In the genomic region with DNA sequence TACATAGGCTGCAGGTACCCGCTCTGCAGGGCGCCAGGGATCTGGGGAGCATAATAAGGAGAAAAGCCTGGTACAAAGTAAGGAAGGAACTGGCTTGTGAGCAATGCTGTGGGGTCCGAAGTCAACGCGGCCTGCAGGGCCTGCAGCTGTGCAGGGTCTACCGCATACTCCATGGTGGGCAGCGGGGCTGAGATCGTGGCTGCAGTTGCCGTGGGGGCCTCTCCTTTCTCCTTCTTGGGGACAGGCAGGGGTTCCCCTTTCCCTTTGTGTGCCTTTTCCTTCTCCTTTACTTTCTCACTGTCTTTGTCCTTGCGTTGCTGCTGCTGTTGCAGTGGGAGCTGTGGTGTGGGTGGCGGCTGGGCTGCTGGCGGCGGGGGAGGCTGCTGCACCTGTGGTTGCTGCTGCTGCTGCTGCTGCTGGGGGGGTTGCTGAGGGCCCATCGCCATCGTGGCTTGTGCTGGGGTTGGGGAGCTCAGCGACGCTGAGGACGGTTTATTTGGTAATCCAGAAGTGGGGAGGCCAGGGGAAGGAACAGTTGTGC, we compare ENCODE assay signal across 8 cellular contexts.
A peak's percentile ranks its signal among the peaks of the same experiment; 100 is the strongest.
DNase-seq lines count a peak whose midpoint lies in the region; ATAC-seq, FAIRE-seq and TF ChIP-seq lines count a peak whose summit lies in the region.

No MANE protein-coding gene starts in this region.

- H3K36me3 Mint-ChIP-seq in chondrocyte (ENCODE audit: low read depth) = peaks cover 38% of the 10 kb centered on the region
- H3K36me3 Mint-ChIP-seq in neural crest cell (ENCODE audit: low read depth) = peaks cover 29% of the 10 kb centered on the region

- FAIRE-seq in frontal cortex (lab: Jason Lieb, UNC) = no peak

- no peak overlapping the region for H3K9ac ChIP-seq in HUES48 (ENCODE audit: low read depth, low read length)

- H3K27ac ChIP-seq in AG04450 (ENCODE audit: low read depth, low read length) (no peak overlapping the region), HUES48 (ENCODE audit: low read depth, low read length) (no peak overlapping the region)

- H3K4me3 ChIP-seq in AG04450 (ENCODE audit: low read depth, low read length) (peak overlapping the region; percentile 67), HUES48 (ENCODE audit: low read depth, low read length) (peak overlapping the region; percentile 60; the same call in 1 of the 2 replicates)

- POLR2A ChIA-PET in AG04450 (lab: Yijun Ruan, JAX) = no interaction called here

- peaks cover 20% of the 10 kb centered on the region for H3K4me1 ChIP-seq in HUES48 (ENCODE audit: control insufficient read depth, insufficient read depth, low read length)

- DNase-seq in AG04450 (ENCODE audit: low read depth, low spot score) (no peak), chondrocyte (ENCODE audit: low spot score) (no peak), neural crest cell (ENCODE audit: low read depth, low spot score) (no peak), SW480 (ENCODE audit: low spot score) (no peak), frontal cortex (ENCODE audit: low spot score in 2 of 2) (no peak)

- H3K9me3 ChIP-seq in AG04450 (ENCODE audit: control insufficient read depth, insufficient read depth, low read length) = peaks cover 14% of the 10 kb centered on the region
- H3K9me3 ChIP-seq in HUES48 (ENCODE audit: control insufficient read depth, insufficient read depth, low read length) = no peaks in the 10 kb centered on the region

- ATAC-seq in GM21723 (IDR thresholded peaks at IDR 0.05; ENCODE audit: unreplicated experiment) (no peak), HG03280 (IDR thresholded peaks at IDR 0.05; ENCODE audit: unreplicated experiment) (no peak)

- peak overlapping the region; percentile 73 for H3K4me3 Mint-ChIP-seq in chondrocyte (ENCODE audit: unreplicated experiment)
- peak overlapping the region; percentile 86 for H3K4me3 Mint-ChIP-seq in neural crest cell

- H3K4me1 Mint-ChIP-seq in chondrocyte (ENCODE audit: low read depth) = peaks cover 61% of the 10 kb centered on the region
- peaks cover 58% of the 10 kb centered on the region for H3K4me1 Mint-ChIP-seq in neural crest cell

- CTCF ChIA-PET in AG04450 (lab: Charles Lee) = interaction anchor here (0.6 to 1.6 kb wide), 3 partner anchors 11 to 120 kb away, joined by 3 to 7 read pairs (median 3); no protein-coding TSS in a partner anchor

- H3K27me3 Mint-ChIP-seq in chondrocyte (ENCODE audit: low read depth) (no peaks in the 10 kb centered on the region), neural crest cell (ENCODE audit: low read depth) (peaks cover 2% of the 10 kb centered on the region)

- H3K27me3 ChIP-seq in AG04450 (ENCODE audit: control insufficient read depth, insufficient read depth, low read length) (no peaks in the 10 kb centered on the region), HUES48 (ENCODE audit: control insufficient read depth, insufficient read depth, low read length) (peaks cover 8% of the 10 kb centered on the region; the same call in 1 of the 2 replicates)

- H3K36me3 ChIP-seq in HUES48 (ENCODE audit: control insufficient read depth, insufficient read depth, low read length) = no peaks in the 10 kb centered on the region

- H3K9me3 Mint-ChIP-seq in chondrocyte (ENCODE audit: low read depth) (no peaks in the 10 kb centered on the region), neural crest cell (no peaks in the 10 kb centered on the region)

- H3K27ac Mint-ChIP-seq in chondrocyte (ENCODE audit: unreplicated experiment) (peak overlapping the region; percentile 98), neural crest cell (ENCODE audit: unreplicated experiment) (peak overlapping the region; percentile 90)

- TF ChIP-seq CTCF in AG04450 (IDR thresholded peaks at IDR 0.05; ENCODE audit: low read depth, low read length) (no peak), chondrocyte (IDR thresholded peaks at IDR 0.05) (no peak), neural crest cell (conservative IDR thresholded peaks at IDR 0.05) (no peak)
